Comparison of ENCODE assay signal across 9 cellular contexts in the genomic region with DNA sequence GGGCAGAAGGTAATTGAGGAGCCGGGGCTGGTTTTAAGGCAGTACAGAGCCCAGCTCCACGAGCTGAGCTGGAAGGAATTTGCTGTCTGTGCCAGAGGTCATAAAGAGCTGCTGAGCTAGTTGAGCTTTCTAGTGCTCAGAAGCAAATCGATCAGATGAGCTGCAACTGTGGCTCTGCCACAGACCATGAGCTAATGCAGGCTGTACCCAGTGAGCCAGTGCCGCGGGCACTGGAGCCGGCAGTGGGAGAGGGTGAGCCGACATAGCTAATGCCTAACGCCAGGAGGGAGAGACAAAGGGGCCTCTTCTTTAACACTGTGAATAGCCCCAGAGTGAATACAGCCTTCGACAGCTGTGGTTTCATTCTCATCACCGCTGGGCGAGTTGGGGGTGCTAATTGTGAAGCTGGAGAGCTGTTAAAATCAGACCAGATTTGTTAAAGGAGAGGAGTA.
A peak's percentile ranks its signal among the peaks of the same experiment; 100 is the strongest.
DNase-seq lines count a peak whose midpoint lies in the region; ATAC-seq and TF ChIP-seq lines count a peak whose summit lies in the region.
"Had no signal": no experiment of that assay in that cellular context is flagged by ENCODE, and none has a peak within 500 bp of the region (broad histone marks: within the 10 kb centered on the region; RNA-seq: fewer than 3 reads in every experiment).

No MANE protein-coding gene starts in this region.

- H3K27ac ChIP-seq in brain microvascular endothelial cell, result no peak overlapping the region

- H3K9me3 ChIP-seq in MG63, result no peaks in the 10 kb centered on the region

- H3K27me3 ChIP-seq in MG63 (no peaks in the 10 kb centered on the region), brain microvascular endothelial cell (replicated peaks) (no peaks in the 10 kb centered on the region), kidney epithelial cell (ENCODE audit: control insufficient read depth, insufficient read depth, low read length) (no peaks in the 10 kb centered on the region)

- TF ChIP-seq CTCF in brain microvascular endothelial cell (IDR thresholded peaks at IDR 0.05; ENCODE audit: low read depth, low read length, missing control alignments), result peak; percentile 20
- no peak for TF ChIP-seq CTCF in kidney epithelial cell (IDR thresholded peaks at IDR 0.05; ENCODE audit: insufficient read depth, low read length, poor library complexity, severe bottlenecking)
- no peak for TF ChIP-seq CTCF in GM13977 (IDR thresholded peaks at IDR 0.05; ENCODE audit: extremely low read depth, insufficient read depth, missing control alignments)

- no peak for ATAC-seq in GM21367 (IDR thresholded peaks at IDR 0.05; ENCODE audit: unreplicated experiment)

- H3K36me3 ChIP-seq in MG63 (no peaks in the 10 kb centered on the region), brain microvascular endothelial cell (replicated peaks) (no peaks in the 10 kb centered on the region), kidney epithelial cell (ENCODE audit: control insufficient read depth, insufficient read depth, low read length) (no peaks in the 10 kb centered on the region)

- DNase-seq in MG63 (peak; percentile 72), brain microvascular endothelial cell (peak; percentile 7), kidney epithelial cell (ENCODE audit: low read depth) (peak; percentile 42), superior temporal gyrus (ENCODE audit: extremely low spot score) (peak; percentile 90), GM13977 (ENCODE audit: low spot score) (no peak), HPDE6-E6E7 (ENCODE audit: extremely low spot score) (no peak), NCI-H1436 (lab: John Stamatoyannopoulos, UW) (no peak)
- DNase-seq: SHP77 treated with DMSO at 0.1 percent for 48 hours had no signal

- in situ Hi-C loops in brain microvascular endothelial cell (cut with HindIII; ENCODE audit: low pct_ligation_motif_present, low sequenced_read_pairs), result no loop called here
- in situ Hi-C loops in GM13977 (cut with MboI; ENCODE audit: low pct_unique_long_range_greater_than_20kb, low sequenced_read_pairs, unreplicated experiment), result no loop called here

- peak overlapping the region; percentile 11 for H3K4me3 ChIP-seq in MG63
- peak overlapping the region; percentile 28 for H3K4me3 ChIP-seq in brain microvascular endothelial cell (ENCODE audit: low read depth, low read length)
- H3K4me3 ChIP-seq in kidney epithelial cell (ENCODE audit: low read depth, low read length), result no peak overlapping the region

Comparison
In these comparisons a context has a peak if more than half of its experiments do, and no peak if none do; other contexts are left out.
1. DNase-seq: peak in MG63 (single experiment), brain microvascular endothelial cell (single experiment), kidney epithelial cell (single experiment) and superior temporal gyrus (single experiment); none in GM13977 (single experiment), HPDE6-E6E7 (single experiment) and NCI-H1436 (single experiment).